8 cellular contexts compared by ENCODE assay signal in the genomic region with DNA sequence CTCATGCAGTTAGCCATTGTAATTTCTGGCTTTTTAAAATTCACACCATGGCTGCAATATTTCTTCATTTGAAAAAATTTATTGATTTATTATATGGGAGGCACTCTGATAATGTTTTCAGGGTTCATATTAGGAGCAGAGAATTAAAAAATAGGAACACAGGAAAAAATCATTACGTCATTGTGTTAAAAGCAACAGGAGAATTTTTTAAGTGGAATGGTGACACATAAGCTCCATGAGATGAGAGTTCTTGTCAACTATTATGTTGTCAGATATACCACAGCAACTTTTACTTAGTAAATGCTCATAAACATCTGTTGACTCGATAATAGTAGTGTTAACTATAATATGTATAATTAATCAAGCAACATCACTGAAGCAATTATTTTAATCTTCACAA.
"Had no signal": no experiment of that assay in that cellular context is flagged by ENCODE, and none has a peak within 500 bp of the region (broad histone marks: within the 10 kb centered on the region; RNA-seq: fewer than 3 reads in every experiment).

No MANE protein-coding gene starts in this region.

- FAIRE-seq: G401.6, GM12878, GM12891, GM12892, GM18507, GM19239 had no signal

- H3K4me3 ChIP-seq: GM12878 had no signal

- ATAC-seq: GM12878 had no signal

- DNase-seq: GDM1, GF-D8 had no signal
